19 cellular contexts compared by ENCODE assay signal in the genomic region with DNA sequence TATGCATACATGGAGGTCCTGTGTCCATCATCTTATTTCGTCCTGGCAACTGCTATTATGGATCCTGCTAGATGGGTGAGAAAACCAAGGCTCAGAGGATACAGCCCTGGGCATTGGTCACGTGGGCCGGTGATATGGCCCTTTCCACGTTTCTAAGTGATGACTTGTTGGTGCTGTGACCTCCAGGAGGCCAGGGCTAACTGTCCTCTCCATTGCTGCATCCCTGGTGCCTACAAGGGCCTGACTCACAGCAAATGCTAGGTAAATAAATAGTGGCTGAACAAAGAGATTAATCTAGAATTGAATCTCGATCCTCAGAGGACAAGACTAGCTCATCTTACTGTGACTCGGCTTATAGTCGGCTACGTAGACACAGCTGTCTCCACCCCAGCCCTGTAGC.
DNase-seq lines count a peak whose midpoint lies in the region; ATAC-seq, FAIRE-seq and TF ChIP-seq lines count a peak whose summit lies in the region.
"Had no signal": no experiment of that assay in that cellular context is flagged by ENCODE, and none has a peak within 500 bp of the region (broad histone marks: within the 10 kb centered on the region; RNA-seq: fewer than 3 reads in every experiment).

No MANE protein-coding gene starts in this region.

- H3K9me3 Mint-ChIP-seq in activated CD4-positive, alpha-beta memory T cell treated with anti-CD3 and anti-CD28 coated beads, Interleukin-2, amount 10 ng/mL, durations not matched to agents 7 days and 5 days = no peaks in the 10 kb centered on the region
- no peaks in the 10 kb centered on the region for H3K9me3 Mint-ChIP-seq in activated CD4-positive, alpha-beta memory T cell treated with anti-CD3 and anti-CD28 coated beads for 36 hours
- no peaks in the 10 kb centered on the region for H3K9me3 Mint-ChIP-seq in stimulated activated naive B cell treated with anti-CD40 and anti-IgM and Interleukin-4, amounts not matched to agents 10 μg/mL and 1 μg/mL and 100 μg/mL, for 72 hours
- H3K9me3 Mint-ChIP-seq: activated CD4-positive, alpha-beta T cell treated with anti-CD3 and anti-CD28 coated beads, Interleukin-2, amount 10 ng/mL, durations not matched to agents 24 days and 14 days had no signal

- no peaks in the 10 kb centered on the region; a peak in 1 of 8 replicates for H3K36me3 ChIP-seq in H1 (ENCODE audit: control insufficient read depth in 2 of 4, insufficient read depth in 4 of 4, low read length in 3 of 4)

- H3K79me2 ChIP-seq in H1 (ENCODE audit: control insufficient read depth in 1 of 2, insufficient read depth in 2 of 2, low read length in 2 of 2) = no peaks in the 10 kb centered on the region

- WGBS in H1 (ENCODE audit: extremely low coverage in 1 of 2, insufficient coverage in 1 of 2, insufficient read length in 1 of 2, insufficient replicate concordance in 2 of 2, low coverage in 1 of 2, low lambda C conversion rate in 2 of 2, missing lambda C conversion rate in 1 of 2), 2 experiments = 95% methylated on average over 8 of the region's 8 CpGs; no CpG with 5 or more reads in 1 of the 2 experiments

- peak overlapping the region; percentile 21 for H3K27ac Mint-ChIP-seq in activated CD4-positive, alpha-beta memory T cell treated with anti-CD3 and anti-CD28 coated beads, Interleukin-2, amount 10 ng/mL, durations not matched to agents 7 days and 5 days
- H3K27ac Mint-ChIP-seq in activated CD4-positive, alpha-beta memory T cell treated with anti-CD3 and anti-CD28 coated beads for 36 hours = no peak overlapping the region
- H3K27ac Mint-ChIP-seq in stimulated activated naive B cell treated with anti-CD40 and anti-IgM and Interleukin-4, amounts not matched to agents 10 μg/mL and 1 μg/mL and 100 μg/mL, for 72 hours = peak overlapping the region; percentile 82
- H3K27ac Mint-ChIP-seq: activated CD4-positive, alpha-beta T cell treated with anti-CD3 and anti-CD28 coated beads, Interleukin-2, amount 10 ng/mL, durations not matched to agents 24 days and 14 days had no signal

- no peak overlapping the region for H3K9ac ChIP-seq in H1 (replicated peaks in 1 of 4; ENCODE audit: extremely low read depth in 1 of 4, low read depth in 3 of 4, low read length in 3 of 4)

- no peak overlapping the region for H4K91ac ChIP-seq in H1 (replicated peaks; ENCODE audit: insufficient read length, low read length)

- H3K23ac ChIP-seq in H1 (ENCODE audit: insufficient read length) = no peak overlapping the region

- no peak overlapping the region for H2BK5ac ChIP-seq in H1 (ENCODE audit: low read depth, low read length)

- FAIRE-seq in H1 (lab: Jason Lieb, UNC) (no peak), RCC 7860 (lab: Jason Lieb, UNC) (no peak)
- FAIRE-seq: frontal cortex had no signal

- no peak overlapping the region for H3K4me2 ChIP-seq in H1 (ENCODE audit: insufficient read depth in 1 of 2, low read depth in 2 of 2, low read length in 2 of 2)

- H4K5ac ChIP-seq in H1 (ENCODE audit: insufficient read length, low read depth, low read length) = no peak overlapping the region

- peaks cover 2% of the 10 kb centered on the region for H3K79me1 ChIP-seq in H1 (ENCODE audit: low read depth, low read length)

- H3K4me3 Mint-ChIP-seq in activated CD4-positive, alpha-beta memory T cell treated with anti-CD3 and anti-CD28 coated beads, Interleukin-2, amount 10 ng/mL, durations not matched to agents 7 days and 5 days = no peak overlapping the region
- no peak overlapping the region for H3K4me3 Mint-ChIP-seq in activated CD4-positive, alpha-beta memory T cell treated with anti-CD3 and anti-CD28 coated beads for 36 hours
- no peak overlapping the region for H3K4me3 Mint-ChIP-seq in stimulated activated naive B cell treated with anti-CD40 and anti-IgM and Interleukin-4, amounts not matched to agents 10 μg/mL and 1 μg/mL and 100 μg/mL, for 72 hours
- H3K4me3 Mint-ChIP-seq: activated CD4-positive, alpha-beta T cell treated with anti-CD3 and anti-CD28 coated beads, Interleukin-2, amount 10 ng/mL, durations not matched to agents 24 days and 14 days had no signal

- peaks cover 0 to 8% of the 10 kb centered on the region in 2 experiments for H4K20me1 ChIP-seq in H1 (replicated peaks in 1 of 2; ENCODE audit: control insufficient read depth in 1 of 2, insufficient read depth in 2 of 2, low read length in 2 of 2)

- peaks cover 35% of the 10 kb centered on the region for H3K4me1 Mint-ChIP-seq in activated CD4-positive, alpha-beta memory T cell treated with anti-CD3 and anti-CD28 coated beads, Interleukin-2, amount 10 ng/mL, durations not matched to agents 7 days and 5 days
- peaks cover 42% of the 10 kb centered on the region for H3K4me1 Mint-ChIP-seq in activated CD4-positive, alpha-beta memory T cell treated with anti-CD3 and anti-CD28 coated beads for 36 hours (ENCODE audit: low read depth)
- H3K4me1 Mint-ChIP-seq in stimulated activated naive B cell treated with anti-CD40 and anti-IgM and Interleukin-4, amounts not matched to agents 10 μg/mL and 1 μg/mL and 100 μg/mL, for 72 hours = peaks cover 42 to 88% of the 10 kb centered on the region in 2 donors

- H2BK15ac ChIP-seq in H1 (ENCODE audit: low read length) = no peak overlapping the region

- no peak for TF ChIP-seq POLR2A in H1 (IDR thresholded peaks at IDR 0.05; ENCODE audit: control extremely low read depth in 1 of 2, low read depth in 2 of 2, low read length in 2 of 2)

- no peak overlapping the region for H3K18ac ChIP-seq in H1 (ENCODE audit: extremely low read depth, low read length)

- CTCF ChIA-PET in activated CD4-positive, alpha-beta memory T cell treated with anti-CD3 and anti-CD28 coated beads, Interleukin-2, amount 10 ng/mL, durations not matched to agents 7 days and 5 days (lab: Charles Lee) = no interaction called here
- CTCF ChIA-PET in activated CD4-positive, alpha-beta memory T cell treated with anti-CD3 and anti-CD28 coated beads for 36 hours (lab: Charles Lee) = interaction anchor here (1.0 to 1.1 kb wide), 2 partner anchors 18 to 69 kb away, joined by 3 read pairs; no protein-coding TSS in a partner anchor
- CTCF ChIA-PET in H1 (lab: Charles Lee; ENCODE audit: partially characterized antibody) = interaction anchor here (1.2 to 3.4 kb wide), 4 partner anchors 8 to 131 kb away, joined by 3 to 10 read pairs (median 6); no protein-coding TSS in a partner anchor

- no peak overlapping the region for H3K27ac ChIP-seq in H1 (ENCODE audit: low read depth, low read length)
- H3K27ac ChIP-seq: upper lobe of right lung had no signal

- no peak overlapping the region for H3K4me3 ChIP-seq in H1 (ENCODE audit: extremely low read depth in 1 of 4, insufficient read depth in 2 of 4, low read depth in 3 of 4, low read length in 4 of 4)
- H3K4me3 ChIP-seq: upper lobe of right lung had no signal

- H3K27me3 Mint-ChIP-seq in activated CD4-positive, alpha-beta memory T cell treated with anti-CD3 and anti-CD28 coated beads, Interleukin-2, amount 10 ng/mL, durations not matched to agents 7 days and 5 days = no peaks in the 10 kb centered on the region
- no peaks in the 10 kb centered on the region for H3K27me3 Mint-ChIP-seq in activated CD4-positive, alpha-beta memory T cell treated with anti-CD3 and anti-CD28 coated beads for 36 hours
- H3K27me3 Mint-ChIP-seq in stimulated activated naive B cell treated with anti-CD40 and anti-IgM and Interleukin-4, amounts not matched to agents 10 μg/mL and 1 μg/mL and 100 μg/mL, for 72 hours = no peaks in the 10 kb centered on the region
- H3K27me3 Mint-ChIP-seq: activated CD4-positive, alpha-beta T cell treated with anti-CD3 and anti-CD28 coated beads, Interleukin-2, amount 10 ng/mL, durations not matched to agents 24 days and 14 days had no signal

- TF ChIP-seq EP300 in H1 (IDR thresholded peaks at IDR 0.05; ENCODE audit: borderline replicate concordance in 1 of 2, low read depth in 2 of 2, low read length in 2 of 2) = no peak

- no peak overlapping the region for H2BK120ac ChIP-seq in H1 (replicated peaks; ENCODE audit: low read depth, low read length)

- no peak overlapping the region for H2BK12ac ChIP-seq in H1 (ENCODE audit: low read depth, low read length)

- no peak overlapping the region for H2BK20ac ChIP-seq in H1 (ENCODE audit: low read length)

- H3K14ac ChIP-seq in H1 (ENCODE audit: insufficient read length) = no peak overlapping the region

- no peak overlapping the region for H4K8ac ChIP-seq in H1 (ENCODE audit: extremely low read depth, insufficient read depth, low read length)

- no peaks in the 10 kb centered on the region for H3K27me3 ChIP-seq in H1 (replicated peaks in 1 of 4; ENCODE audit: control insufficient read depth in 3 of 4, extremely low read depth in 1 of 4, insufficient read depth in 3 of 4, low read length in 3 of 4)
- H3K27me3 ChIP-seq: upper lobe of right lung had no signal

- peak overlapping the region; percentile 17 for H3K56ac ChIP-seq in H1 (replicated peaks; ENCODE audit: insufficient read length, low read depth, low read length)

- peaks cover 22% of the 10 kb centered on the region for H3K36me3 Mint-ChIP-seq in activated CD4-positive, alpha-beta memory T cell treated with anti-CD3 and anti-CD28 coated beads, Interleukin-2, amount 10 ng/mL, durations not matched to agents 7 days and 5 days (ENCODE audit: low read depth)
- H3K36me3 Mint-ChIP-seq in activated CD4-positive, alpha-beta memory T cell treated with anti-CD3 and anti-CD28 coated beads for 36 hours = no peaks in the 10 kb centered on the region
- peaks cover 13% of the 10 kb centered on the region in 2 donors for H3K36me3 Mint-ChIP-seq in stimulated activated naive B cell treated with anti-CD40 and anti-IgM and Interleukin-4, amounts not matched to agents 10 μg/mL and 1 μg/mL and 100 μg/mL, for 72 hours

- POLR2A ChIA-PET in activated CD4-positive, alpha-beta memory T cell treated with anti-CD3 and anti-CD28 coated beads, Interleukin-2, amount 10 ng/mL, durations not matched to agents 7 days and 5 days (lab: Charles Lee) = interaction anchor here (1.0 to 1.7 kb wide), 2 partner anchors 13 to 17 kb away, joined by 3 to 5 read pairs; no protein-coding TSS in a partner anchor
- POLR2A ChIA-PET in activated CD4-positive, alpha-beta memory T cell treated with anti-CD3 and anti-CD28 coated beads for 36 hours (lab: Charles Lee) = no interaction called here
- POLR2A ChIA-PET in H1 (lab: Charles Lee; ENCODE audit: partially characterized antibody) = no interaction called here

- intact Hi-C loops in activated CD4-positive, alpha-beta memory T cell treated with anti-CD3 and anti-CD28 coated beads for 36 hours (cut with micrococcal nuclease) = no loop called here

- H3K4me1 ChIP-seq in H1 (replicated peaks in 1 of 4; ENCODE audit: control insufficient read depth in 3 of 4, insufficient read depth in 4 of 4, low read length in 3 of 4) = peaks cover 0 to 3% (median 0%) of the 10 kb centered on the region in 4 experiments; a peak in 2 of 7 replicates

- ATAC-seq in stimulated activated naive B cell treated with anti-CD40 and anti-IgM and Interleukin-4, amounts not matched to agents 10 μg/mL and 1 μg/mL and 100 μg/mL, for 72 hours (replicated peaks) = no peak
- no peak for ATAC-seq in GM21576 (IDR thresholded peaks at IDR 0.05; ENCODE audit: unreplicated experiment)
- ATAC-seq: left lobe of liver, upper lobe of right lung had no signal

- no peaks in the 10 kb centered on the region for H3K23me2 ChIP-seq in H1 (ENCODE audit: low read depth, low read length)

- no peak for TF ChIP-seq RAD21 in H1 (IDR thresholded peaks at IDR 0.05 in 1 of 2, conservative IDR thresholded peaks at IDR 0.05 in 1 of 2; ENCODE audit: low read depth in 2 of 2, low read length in 2 of 2)

- no peak for DNase-seq in activated CD4-positive, alpha-beta memory T cell treated with anti-CD3 and anti-CD28 coated beads, Interleukin-2, amount 10 ng/mL, durations not matched to agents 7 days and 5 days
- DNase-seq in activated CD4-positive, alpha-beta memory T cell treated with anti-CD3 and anti-CD28 coated beads for 36 hours = no peak
- DNase-seq in M059J (ENCODE audit: low read depth) = peak; percentile 46
- DNase-seq in H1 (ENCODE audit: low read depth in 1 of 2, low spot score in 2 of 2) = no peak
- no peak for DNase-seq in stimulated activated naive B cell treated with anti-CD40 and anti-IgM and Interleukin-4, amounts not matched to agents 10 μg/mL and 1 μg/mL and 100 μg/mL, for 72 hours
- DNase-seq in RCC 7860 (ENCODE audit: low spot score) = no peak
- no peak for DNase-seq in hippocampal formation (lab: John Stamatoyannopoulos, UW)
- DNase-seq: 8988T; activated CD4-positive, alpha-beta T cell treated with anti-CD3 and anti-CD28 coated beads, Interleukin-2, amount 10 ng/mL, durations not matched to agents 24 days and 14 days; activated gamma-delta T cell treated with Interleukin-2 at 50 U/mL for 16 hours; amygdala; caudate nucleus; NCI-H187 treated with DMSO at 0.1 percent for 48 hours; NCI-H82; stimulated activated naive CD4-positive, alpha-beta T cell; upper lobe of right lung had no signal

- H3K9me3 ChIP-seq in H1 (ENCODE audit: insufficient read depth in 2 of 2, low read depth in 1 of 2, low read length in 1 of 2) = no peaks in the 10 kb centered on the region
- H3K9me3 ChIP-seq: upper lobe of right lung had no signal

- TF ChIP-seq CTCF in H1 (IDR thresholded peaks at IDR 0.05; ENCODE audit: control extremely low read depth in 1 of 3, insufficient read depth in 1 of 3, low read depth in 1 of 3, low read length in 3 of 3) = no peak

- H2AK5ac ChIP-seq in H1 (ENCODE audit: low read depth, low read length) = no peak overlapping the region

- H2AFZ ChIP-seq in H1 (ENCODE audit: low read length) = no peak overlapping the region

- H3K4ac ChIP-seq in H1 (replicated peaks; ENCODE audit: insufficient read length, low read depth, low read length) = no peak overlapping the region
